ENCODE assay signal across 8 cellular contexts in the genomic region with DNA sequence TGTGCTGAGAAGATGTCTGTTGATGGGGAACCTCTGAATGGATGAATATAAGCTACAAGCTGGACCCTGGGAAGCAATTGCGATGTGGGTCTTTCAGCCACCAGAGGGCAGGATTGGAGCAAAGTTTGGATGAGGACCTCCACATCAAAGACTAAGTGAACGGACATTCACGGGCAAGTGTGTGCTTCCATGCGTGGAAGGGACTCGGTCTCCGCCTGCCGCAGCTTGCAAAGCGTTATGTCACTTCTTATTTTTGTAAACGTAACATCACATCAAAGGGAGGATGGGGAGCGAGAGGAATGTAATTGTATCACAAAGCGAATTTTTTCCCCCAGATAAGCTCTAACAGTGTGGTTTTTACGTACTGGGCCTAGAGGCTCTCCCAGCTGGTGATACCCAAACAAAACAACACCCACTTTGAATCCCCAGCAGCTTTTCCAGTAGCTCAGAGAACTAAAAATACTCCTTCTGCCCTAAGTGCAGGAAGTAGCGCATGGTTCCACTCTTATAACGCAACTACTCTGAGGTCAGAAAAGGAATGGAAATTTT.
DNase-seq lines count a peak whose midpoint lies in the region; ATAC-seq and TF ChIP-seq lines count a peak whose summit lies in the region.

No MANE protein-coding gene starts in this region.

- peak overlapping the region; percentile 61 for H3K4me2 ChIP-seq in IMR-90 (ENCODE audit: low read depth, low read length)

- BruUV-seq in IMR-90 (replicated peaks; lab: Mats Ljungman, UMichigan) (no TSS peak), Panc1 (replicated peaks; lab: Mats Ljungman, UMichigan) (TSS peak; percentile 52)

- CTCF ChIA-PET in IMR-90 (lab: Yijun Ruan, JAX): interaction anchor here (0.6 to 2.1 kb wide), 31 partner anchors 11 to 518 kb away, joined by 3 to 17 read pairs (median 3); a partner anchor contains a TSS
- CTCF ChIA-PET in Panc1 (lab: Charles Lee): interaction anchor here (0.5 to 1.8 kb wide), 16 partner anchors 17 to 572 kb away, joined by 3 to 9 read pairs (median 3); no protein-coding TSS in a partner anchor

- H3K9me1 ChIP-seq in IMR-90 (ENCODE audit: insufficient read depth, low read length): peaks cover 7% of the 10 kb centered on the region

- H3K9ac ChIP-seq in IMR-90 (ENCODE audit: low read depth, low read length): no peak overlapping the region

- H3K14ac ChIP-seq in IMR-90 (replicated peaks; ENCODE audit: low read depth, low read length): no peak overlapping the region; the same call in 1 of the 2 replicates

- H3K9me3 ChIP-seq in IMR-90 (ENCODE audit: control insufficient read depth, insufficient read depth, low read length) (no peaks in the 10 kb centered on the region), Panc1 (ENCODE audit: control insufficient read depth, insufficient read depth, low read depth, low read length) (no peaks in the 10 kb centered on the region)

- no peak overlapping the region for H4K8ac ChIP-seq in IMR-90 (ENCODE audit: low read depth in 2 of 2, low read length in 2 of 2)

- H3K27ac Mint-ChIP-seq in activated T-helper 17 cell treated with anti-CD3 and anti-CD28 coated beads, Interleukin-2, amount 50 U/mL, for 72 hours: peak overlapping the region; percentile 21
- no peak overlapping the region for H3K27ac Mint-ChIP-seq in nephron progenitor cell

- H3K4me1 ChIP-seq in IMR-90 (ENCODE audit: control insufficient read depth, insufficient read depth, low read length) (peaks cover 10% of the 10 kb centered on the region), Panc1 (ENCODE audit: control insufficient read depth, insufficient read depth, low read length) (peaks cover 40% of the 10 kb centered on the region)

- H2AK5ac ChIP-seq in IMR-90 (ENCODE audit: low read depth, low read length): no peak overlapping the region

- no peaks in the 10 kb centered on the region for H3K9me3 Mint-ChIP-seq in activated T-helper 17 cell treated with anti-CD3 and anti-CD28 coated beads, Interleukin-2, amount 50 U/mL, for 72 hours
- H3K9me3 Mint-ChIP-seq in nephron progenitor cell: no peaks in the 10 kb centered on the region

- H2AK9ac ChIP-seq in IMR-90 (replicated peaks; ENCODE audit: low read depth, low read length, poor library complexity): no peak overlapping the region

- peaks cover 5% of the 10 kb centered on the region for H3K4me1 Mint-ChIP-seq in activated T-helper 17 cell treated with anti-CD3 and anti-CD28 coated beads, Interleukin-2, amount 50 U/mL, for 72 hours
- peaks cover 31% of the 10 kb centered on the region for H3K4me1 Mint-ChIP-seq in nephron progenitor cell

- H3K4me3 ChIP-seq in IMR-90 (ENCODE audit: insufficient read depth, low read depth, low read length) (peak overlapping the region; percentile 3; the same call in 1 of the 2 replicates), Panc1 (ENCODE audit: low read depth in 2 of 2, low read length in 2 of 2) (peak overlapping the region; percentile 4 to 11; a peak in 2 of 4 replicates)

- dilution Hi-C loops in IMR-90 (cut with HindIII; ENCODE audit: low sequenced_read_pairs, unreplicated experiment): no loop called here

- TF ChIP-seq CTCF in IMR-90 (conservative IDR thresholded peaks at IDR 0.05; ENCODE audit: low read depth, low read length) (peak; percentile 86), Panc1 (IDR thresholded peaks at IDR 0.05) (peak; percentile 80), nephron progenitor cell (IDR thresholded peaks at IDR 0.05) (peak; percentile 70)

- no peaks in the 10 kb centered on the region for H3K27me3 Mint-ChIP-seq in activated T-helper 17 cell treated with anti-CD3 and anti-CD28 coated beads, Interleukin-2, amount 50 U/mL, for 72 hours
- H3K27me3 Mint-ChIP-seq in nephron progenitor cell (ENCODE audit: low read depth, poor library complexity): peaks cover 9% of the 10 kb centered on the region

- peak; percentile 81 for TF ChIP-seq RAD21 in IMR-90 (IDR thresholded peaks at IDR 0.05; ENCODE audit: low read length)

- no peak overlapping the region for H3K56ac ChIP-seq in IMR-90 (ENCODE audit: extremely low read depth, insufficient read depth, low read length)

- H3K27me3 ChIP-seq in IMR-90 (ENCODE audit: control insufficient read depth, insufficient read depth, low read length) (peaks cover 9% of the 10 kb centered on the region), Panc1 (ENCODE audit: control insufficient read depth, insufficient read depth, low read length) (no peaks in the 10 kb centered on the region)

- in situ Hi-C loops in IMR-90 (cut with MboI; ENCODE audit: low sequenced_read_pairs): loop anchor here (5.0 to 10.0 kb wide), 3 partner anchors 243 to 821 kb away; no protein-coding TSS in a partner anchor
- in situ Hi-C loops in Panc1 (cut with HindIII; ENCODE audit: low pct_unique_long_range_greater_than_20kb, low sequenced_read_pairs): no loop called here

- no peak overlapping the region for H4K5ac ChIP-seq in IMR-90 (ENCODE audit: low read depth, low read length)

- ATAC-seq in GM21576 (IDR thresholded peaks at IDR 0.05; ENCODE audit: unreplicated experiment) (peak; percentile 80), IMR-90 (ENCODE audit: low read depth) (peak; percentile 73), Panc1 (peak; percentile 42)
- ATAC-seq in activated T-helper 17 cell treated with anti-CD3 and anti-CD28 coated beads, Interleukin-2, amount 50 U/mL, for 72 hours (replicated peaks): peak; percentile 78
- peak; percentile 58 for ATAC-seq in stimulated activated naive CD8-positive, alpha-beta T cell treated with anti-CD3 and anti-CD28 coated beads, Interleukin-15, Interleukin-2, amounts not matched to agents 100 U/mL and 50 U/mL, for 24 hours

- no peak overlapping the region for H3K27ac ChIP-seq in IMR-90 (ENCODE audit: insufficient read depth, low read length)
- H3K27ac ChIP-seq in Panc1 (ENCODE audit: low read length): peak overlapping the region; percentile 74

- DNase-seq in DMS53 (lab: John Stamatoyannopoulos, UW) (peak; percentile 92), IMR-90 (peak; percentile 88), Panc1 (ENCODE audit: low read depth, low spot score) (peak; percentile 76), fibroblast of the conjunctiva (ENCODE audit: low read depth) (peak; percentile 71), nephron progenitor cell (peak; percentile 87)
- peak; percentile 84 for DNase-seq in stimulated activated naive CD8-positive, alpha-beta T cell treated with anti-CD3 and anti-CD28 coated beads, Interleukin-15, Interleukin-2, amounts not matched to agents 100 U/mL and 50 U/mL, for 24 hours

- intact Hi-C loops in IMR-90 (cut with micrococcal nuclease) (loop anchor here (1.0 to 10.0 kb wide), 10 partner anchors 133 to 823 kb away; no protein-coding TSS in a partner anchor), Panc1 (cut with micrococcal nuclease; ENCODE audit: unreplicated experiment) (loop anchor here (1.0 kb wide), 1 partner anchor 133 kb away; no protein-coding TSS in a partner anchor)

- no peak overlapping the region for H4K91ac ChIP-seq in IMR-90 (ENCODE audit: insufficient read depth, low read depth, low read length)

- H3K79me1 ChIP-seq in IMR-90 (ENCODE audit: low read depth in 1 of 2, low read length in 2 of 2): no peaks in the 10 kb centered on the region

- peaks cover 4% of the 10 kb centered on the region; the same call in 1 of the 2 replicates for H4K20me1 ChIP-seq in IMR-90 (ENCODE audit: insufficient read depth, low read length)

- peak overlapping the region; percentile 88 for H2AFZ ChIP-seq in IMR-90 (replicated peaks; ENCODE audit: low read length, poor library complexity)

- no peak overlapping the region for H3K23ac ChIP-seq in IMR-90 (ENCODE audit: low read depth, low read length)

- peak overlapping the region; percentile 57; the same call in 1 of the 2 replicates for H2BK120ac ChIP-seq in IMR-90 (ENCODE audit: low read depth, low read length)

- H3K18ac ChIP-seq in IMR-90 (ENCODE audit: low read depth, low read length): no peak overlapping the region

- H3K36me3 Mint-ChIP-seq in activated T-helper 17 cell treated with anti-CD3 and anti-CD28 coated beads, Interleukin-2, amount 50 U/mL, for 72 hours (ENCODE audit: low read depth): no peaks in the 10 kb centered on the region
- peaks cover 20% of the 10 kb centered on the region for H3K36me3 Mint-ChIP-seq in nephron progenitor cell (ENCODE audit: low read depth)

- WGBS in IMR-90 (ENCODE audit: extremely low coverage in 2 of 2, insufficient read length in 1 of 2), 2 experiments: no CpG with 5 or more reads among the region's 14 CpGs

- no peak overlapping the region for H2BK15ac ChIP-seq in IMR-90 (ENCODE audit: low read depth, low read length)

- TF ChIP-seq POLR2A in IMR-90 (IDR thresholded peaks at IDR 0.05; ENCODE audit: low read depth, low read length): no peak

- 0 out of 2 replicates have a peak overlapping the region, but pooled peaks have one; percentile 22 for H3K4ac ChIP-seq in IMR-90 (ENCODE audit: low read depth, low read length)

- H3K4me3 Mint-ChIP-seq in activated T-helper 17 cell treated with anti-CD3 and anti-CD28 coated beads, Interleukin-2, amount 50 U/mL, for 72 hours: peak overlapping the region; percentile 82
- H3K4me3 Mint-ChIP-seq in nephron progenitor cell: peak overlapping the region; percentile 87

- POLR2A ChIA-PET in IMR-90 (lab: Charles Lee; ENCODE audit: unreplicated experiment): interaction anchor here (1.0 kb wide), 1 partner anchor 155 kb away, joined by 3 read pairs; no protein-coding TSS in a partner anchor
- POLR2A ChIA-PET in Panc1 (lab: Charles Lee): no interaction called here

- no peak overlapping the region for H2BK5ac ChIP-seq in IMR-90 (ENCODE audit: low read depth, low read length, poor library complexity, severe bottlenecking)

- H3K36me3 ChIP-seq in IMR-90 (ENCODE audit: control insufficient read depth, insufficient read depth, low read length) (no peaks in the 10 kb centered on the region), Panc1 (ENCODE audit: control insufficient read depth, insufficient read depth, low read length) (peaks cover 2% of the 10 kb centered on the region; the same call in 1 of the 2 replicates)

- H2BK20ac ChIP-seq in IMR-90 (ENCODE audit: low read depth, low read length): no peak overlapping the region

TF ChIP-seq in IMR-90, 13 proteins besides CTCF, POLR2A, EP300 and RAD21 (continues in another document):
- TF ChIP-seq RFX5 (IDR thresholded peaks at IDR 0.05; ENCODE audit: low read depth, low read length): no peak
- TF ChIP-seq NFE2L2 (IDR thresholded peaks at IDR 0.05; ENCODE audit: low read depth, low read length): no peak
- TF ChIP-seq, protein P1, sequence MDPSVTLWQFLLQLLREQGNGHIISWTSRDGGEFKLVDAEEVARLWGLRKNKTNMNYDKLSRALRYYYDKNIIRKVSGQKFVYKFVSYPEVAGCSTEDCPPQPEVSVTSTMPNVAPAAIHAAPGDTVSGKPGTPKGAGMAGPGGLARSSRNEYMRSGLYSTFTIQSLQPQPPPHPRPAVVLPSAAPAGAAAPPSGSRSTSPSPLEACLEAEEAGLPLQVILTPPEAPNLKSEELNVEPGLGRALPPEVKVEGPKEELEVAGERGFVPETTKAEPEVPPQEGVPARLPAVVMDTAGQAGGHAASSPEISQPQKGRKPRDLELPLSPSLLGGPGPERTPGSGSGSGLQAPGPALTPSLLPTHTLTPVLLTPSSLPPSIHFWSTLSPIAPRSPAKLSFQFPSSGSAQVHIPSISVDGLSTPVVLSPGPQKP (IDR thresholded peaks at IDR 0.05; ENCODE audit: borderline replicate concordance, low read depth, low read length): no peak
- TF ChIP-seq CEBPB (IDR thresholded peaks at IDR 0.05; ENCODE audit: low read depth, low read length): peak; percentile 19; the same call in 1 of the 2 replicates
- TF ChIP-seq SMC3 (IDR thresholded peaks at IDR 0.05; ENCODE audit: low read depth, low read length): peak; percentile 85
